ENCODE assay signal across 8 cellular contexts in the genomic region with DNA sequence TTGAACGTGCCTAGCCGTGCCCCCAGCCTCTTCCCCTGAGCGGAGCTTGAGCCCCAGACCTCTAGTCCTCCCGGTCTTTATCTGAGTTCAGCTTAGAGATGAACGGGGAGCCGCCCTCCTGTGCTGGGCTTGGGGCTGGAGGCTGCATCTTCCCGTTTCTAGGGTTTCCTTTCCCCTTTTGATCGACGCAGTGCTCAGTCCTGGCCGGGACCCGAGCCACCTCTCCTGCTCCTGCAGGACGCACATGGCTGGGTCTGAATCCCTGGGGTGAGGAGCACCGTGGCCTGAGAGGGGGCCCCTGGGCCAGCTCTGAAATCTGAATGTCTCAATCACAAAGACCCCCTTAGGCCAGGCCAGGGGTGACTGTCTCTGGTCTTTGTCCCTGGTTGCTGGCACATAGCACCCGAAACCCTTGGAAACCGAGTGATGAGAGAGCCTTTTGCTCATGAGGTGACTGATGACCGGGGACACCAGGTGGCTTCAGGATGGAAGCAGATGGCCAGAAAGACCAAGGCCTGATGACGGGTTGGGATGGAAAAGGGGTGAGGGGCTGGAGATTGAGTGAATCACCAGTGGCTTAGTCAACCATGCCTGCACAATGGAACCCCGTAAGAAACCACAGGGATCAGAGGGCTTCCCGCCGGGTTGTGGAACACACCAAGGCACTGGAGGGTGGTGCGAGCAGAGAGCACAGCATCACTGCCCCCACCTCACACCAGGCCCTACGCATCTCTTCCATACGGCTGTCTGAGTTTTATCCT. TPM values are rescaled to one million over a fixed set of nuclear protein-coding genes. Genes with fewer than 3 reads are reported as not detected.
DNase-seq lines count a peak whose midpoint lies in the region; ATAC-seq and TF ChIP-seq lines count a peak whose summit lies in the region.

No MANE protein-coding gene starts in this region.

- WGBS in body of pancreas, 2 donors = 37 to 66% methylated on average over 14 to 23 of the region's 23 CpGs

- peak overlapping the region; percentile 52; the same call in 1 of the 2 replicates for H2AFZ ChIP-seq in OCI-LY3 (ENCODE audit: low read depth, low read length)

- no peaks in the 10 kb centered on the region for H3K27me3 ChIP-seq in OCI-LY3 (ENCODE audit: low read depth, low read length)
- H3K27me3 ChIP-seq in body of pancreas = no peaks in the 10 kb centered on the region
- peaks cover 10% of the 10 kb centered on the region for H3K27me3 ChIP-seq in skeletal muscle satellite cell (ENCODE audit: control insufficient read depth, insufficient read depth, low read length)

- H3K4me3 ChIP-seq in OCI-LY3 (ENCODE audit: low read length) (peak overlapping the region; percentile 96), body of pancreas (peak overlapping the region; percentile 82 to 90), iPS-18c (ENCODE audit: insufficient read depth, low read depth, low read length) (peak overlapping the region; percentile 88), skeletal muscle satellite cell (ENCODE audit: low read length) (peak overlapping the region; percentile 99)

- H3K27ac ChIP-seq in OCI-LY3 (ENCODE audit: low read length) (peak overlapping the region; percentile 28; the same call in 1 of the 2 replicates), body of pancreas (peak overlapping the region; percentile 65 to 87 (median 73))

- TF ChIP-seq CTCF in OCI-LY3 (IDR thresholded peaks at IDR 0.05; ENCODE audit: low read depth, low read length) = no peak
- TF ChIP-seq CTCF in body of pancreas (IDR thresholded peaks at IDR 0.05) = no peak

- no peaks in the 10 kb centered on the region for H3K36me3 ChIP-seq in OCI-LY3 (replicated peaks; ENCODE audit: low read depth, low read length)
- H3K36me3 ChIP-seq in body of pancreas (replicated peaks in 1 of 2; ENCODE audit: insufficient read depth in 1 of 2, low read depth in 2 of 2) = no peaks in the 10 kb centered on the region
- no peaks in the 10 kb centered on the region for H3K36me3 ChIP-seq in skeletal muscle satellite cell (ENCODE audit: insufficient read depth, low read length)

- ATAC-seq in HG02798 (IDR thresholded peaks at IDR 0.05; ENCODE audit: poor library complexity, unreplicated experiment) = peak; percentile 15
- peak; percentile 7 for ATAC-seq in body of pancreas
- no peak for ATAC-seq in GM18519 (IDR thresholded peaks at IDR 0.05; ENCODE audit: low FRiP score, unreplicated experiment)

- H3K4me2 ChIP-seq in OCI-LY3 (ENCODE audit: low read length) (peak overlapping the region; percentile 95), skeletal muscle satellite cell (ENCODE audit: low read length) (peak overlapping the region; percentile 100)

- H3K4me1 ChIP-seq in OCI-LY3 (ENCODE audit: low read length) (peaks cover 17% of the 10 kb centered on the region), body of pancreas (peaks cover 10% of the 10 kb centered on the region), skeletal muscle satellite cell (ENCODE audit: control insufficient read depth, insufficient read depth, low read length) (peaks cover 9% of the 10 kb centered on the region)

- no peak for TF ChIP-seq POLR2A in body of pancreas (IDR thresholded peaks at IDR 0.05)

- peaks cover 11% of the 10 kb centered on the region for H3K79me2 ChIP-seq in OCI-LY3 (ENCODE audit: low read length)

- intact Hi-C loops in body of pancreas (cut with DNase I) = no loop called here

- no peaks in the 10 kb centered on the region for H4K20me1 ChIP-seq in OCI-LY3 (ENCODE audit: insufficient read depth, low read length)

- peak overlapping the region; percentile 90 for H3K9ac ChIP-seq in OCI-LY3 (ENCODE audit: low read length)
- H3K9ac ChIP-seq in skeletal muscle satellite cell (ENCODE audit: low read depth, low read length) = peak overlapping the region; percentile 94

- peak; percentile 54 for DNase-seq in GM03348 (ENCODE audit: low spot score)
- peak in 2 of 4 donors; percentile 16 for DNase-seq in body of pancreas
- no peak for DNase-seq in activated CD8-positive, alpha-beta memory T cell treated with anti-CD3 and anti-CD28 coated beads, Interleukin-2, amount 50 U/mL, for 4 hours

- H3K9me3 ChIP-seq in OCI-LY3 (ENCODE audit: insufficient read depth, low read length) = no peaks in the 10 kb centered on the region
- H3K9me3 ChIP-seq in body of pancreas = no peaks in the 10 kb centered on the region
- no peaks in the 10 kb centered on the region for H3K9me3 ChIP-seq in iPS-18c (ENCODE audit: control insufficient read depth, insufficient read depth, low read length)
- no peaks in the 10 kb centered on the region for H3K9me3 ChIP-seq in skeletal muscle satellite cell (replicated peaks; ENCODE audit: low read length)

RNA-seq across cellular contexts. Expression of gene GAA, which starts 0.7 kb away (rescaled TPM):
- 10 to 100 TPM; 63.0 to 93.9 TPM for total RNA-seq in body of pancreas
- 42.1 and 45.2 TPM in 2 replicates for total RNA-seq in skeletal muscle satellite cell (2012; rRNA removed)

RNA-seq across cellular contexts. Expression of gene EIF4A3, which starts 44.8 kb away (rescaled TPM):
- total RNA-seq in body of pancreas = 10 to 100 TPM; 16.8 to 40.7 TPM
- 88.7 and 113 TPM in 2 replicates for total RNA-seq in skeletal muscle satellite cell (2012; rRNA removed)
